8 cellular contexts compared by ENCODE assay signal in genomic region chrX:8783100-8784098, GRCh38. TPM values are rescaled to one million over a fixed set of nuclear protein-coding genes. Genes with fewer than 3 reads are reported as not detected.
DNase-seq lines count a peak whose midpoint lies in the region; ATAC-seq lines count a peak whose summit lies in the region.

No MANE protein-coding gene starts in this region.

- peaks cover 0 to 2% of the 10 kb centered on the region in 2 donors for H3K27me3 Mint-ChIP-seq in natural killer cell treated with Interleukin-12 subunit alpha and Interleukin-12 subunit beta and Interleukin-15 and Interleukin-18, amount 100 ng/mL, for 72 hours

- no peaks in the 10 kb centered on the region for H3K36me3 Mint-ChIP-seq in natural killer cell treated with Interleukin-12 subunit alpha and Interleukin-12 subunit beta and Interleukin-15 and Interleukin-18, amount 100 ng/mL, for 72 hours

- H3K4me1 Mint-ChIP-seq in natural killer cell treated with Interleukin-12 subunit alpha and Interleukin-12 subunit beta and Interleukin-15 and Interleukin-18, amount 100 ng/mL, for 72 hours (ENCODE audit: low read depth in 2 of 2) = peaks cover 5 to 14% of the 10 kb centered on the region in 2 donors

- peak; percentile 52 for DNase-seq in AG20443 (ENCODE audit: low spot score)
- peak; percentile 14 for DNase-seq in T follicular helper cell (ENCODE audit: low read depth)
- peak; percentile 25 for DNase-seq in central memory CD4-positive, alpha-beta T cell
- peak; percentile 68 for DNase-seq in natural killer cell treated with Interleukin-12 subunit alpha and Interleukin-12 subunit beta and Interleukin-15 and Interleukin-18, amount 100 ng/mL, for 72 hours (ENCODE audit: low spot score)
- no peak for DNase-seq in NCI-H1048 (lab: John Stamatoyannopoulos, UW)
- DNase-seq in NCI-H524 (lab: John Stamatoyannopoulos, UW) = no peak

- no peaks in the 10 kb centered on the region for H3K9me3 Mint-ChIP-seq in natural killer cell treated with Interleukin-12 subunit alpha and Interleukin-12 subunit beta and Interleukin-15 and Interleukin-18, amount 100 ng/mL, for 72 hours

- ATAC-seq in GM21526 (IDR thresholded peaks at IDR 0.05; ENCODE audit: low FRiP score, unreplicated experiment) (peak; percentile 53), GM21737 (IDR thresholded peaks at IDR 0.05; ENCODE audit: unreplicated experiment) (no peak)
- ATAC-seq in natural killer cell treated with Interleukin-12 subunit alpha and Interleukin-12 subunit beta and Interleukin-15 and Interleukin-18, amount 100 ng/mL, for 72 hours = peak; percentile 81 to 88

- no peak overlapping the region for H3K27ac Mint-ChIP-seq in natural killer cell treated with Interleukin-12 subunit alpha and Interleukin-12 subunit beta and Interleukin-15 and Interleukin-18, amount 100 ng/mL, for 72 hours

- peak overlapping the region; percentile 25 for H3K4me3 Mint-ChIP-seq in natural killer cell treated with Interleukin-12 subunit alpha and Interleukin-12 subunit beta and Interleukin-15 and Interleukin-18, amount 100 ng/mL, for 72 hours

RNA-seq across cellular contexts. Expression of gene FAM9A, which starts 17.8 kb away (rescaled TPM):
- not detected for total RNA-seq in natural killer cell treated with Interleukin-12 subunit alpha and Interleukin-12 subunit beta and Interleukin-15 and Interleukin-18, amount 100 ng/mL, for 72 hours

RNA-seq across cellular contexts. Expression of gene ANOS1, which starts 51.5 kb away (rescaled TPM):
- not detected for total RNA-seq in natural killer cell treated with Interleukin-12 subunit alpha and Interleukin-12 subunit beta and Interleukin-15 and Interleukin-18, amount 100 ng/mL, for 72 hours

Comparison
In these comparisons a context has a peak if more than half of its experiments do, and no peak if none do; other contexts are left out.
1. DNase-seq: peak in AG20443 (single experiment), T follicular helper cell (single experiment), central memory CD4-positive, alpha-beta T cell (single experiment) and natural killer cell treated with Interleukin-12 subunit alpha and Interleukin-12 subunit beta and Interleukin-15 and Interleukin-18, amount 100 ng/mL, for 72 hours (single experiment); none in NCI-H1048 (single experiment) and NCI-H524 (0 of 2).